Comparison of ENCODE assay signal across 1 cellular context in the genomic region with DNA sequence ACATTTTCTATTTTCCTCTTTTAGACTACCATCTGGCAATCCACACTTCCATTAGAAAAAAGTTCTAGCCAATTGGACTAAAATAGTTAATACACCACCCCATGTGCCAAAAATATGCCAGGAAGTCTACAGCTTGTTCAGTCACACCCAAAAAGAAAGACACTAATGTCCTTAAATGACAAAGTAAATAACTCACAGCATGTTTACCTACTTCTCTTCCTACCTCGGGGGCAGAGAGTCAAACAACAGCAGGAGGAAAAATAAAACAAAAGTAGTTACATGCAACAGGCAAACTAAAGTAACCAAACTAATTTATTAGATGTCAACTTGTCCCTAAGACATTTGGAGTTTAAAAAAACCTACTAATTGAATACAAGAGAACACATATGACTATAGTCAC.
TF ChIP-seq lines count a peak whose summit lies in the region.

No MANE protein-coding gene starts in this region.

TF ChIP-seq in endothelial cell of umbilical vein, 7 proteins besides CTCF, POLR2A, EP300 and RAD21:
- TF ChIP-seq FOS (IDR thresholded peaks at IDR 0.05; ENCODE audit: borderline replicate concordance, insufficient read depth, low read length): no peak
- no peak for TF ChIP-seq JUN (IDR thresholded peaks at IDR 0.05; ENCODE audit: borderline replicate concordance, insufficient read depth, insufficient read length, low read depth)
- TF ChIP-seq MYC (IDR thresholded peaks at IDR 0.05; ENCODE audit: low read depth, low read length): no peak
- TF ChIP-seq GATA2 (IDR thresholded peaks at IDR 0.05; ENCODE audit: insufficient read depth, insufficient read length, low read depth, low read length): no peak
- TF ChIP-seq, protein P1, sequence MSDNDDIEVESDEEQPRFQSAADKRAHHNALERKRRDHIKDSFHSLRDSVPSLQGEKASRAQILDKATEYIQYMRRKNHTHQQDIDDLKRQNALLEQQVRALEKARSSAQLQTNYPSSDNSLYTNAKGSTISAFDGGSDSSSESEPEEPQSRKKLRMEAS (IDR thresholded peaks at IDR 0.05; ENCODE audit: insufficient read depth, insufficient read length): no peak
- TF ChIP-seq POLR2AphosphoS5 (IDR thresholded peaks at IDR 0.05; ENCODE audit: insufficient read depth, low read depth, low read length): no peak
- no peak for TF ChIP-seq EZH2 (IDR thresholded peaks at IDR 0.05; ENCODE audit: borderline replicate concordance, low read depth, low read length, severe bottlenecking)
